ENCODE assay signal across 8 cellular contexts in the genomic region with DNA sequence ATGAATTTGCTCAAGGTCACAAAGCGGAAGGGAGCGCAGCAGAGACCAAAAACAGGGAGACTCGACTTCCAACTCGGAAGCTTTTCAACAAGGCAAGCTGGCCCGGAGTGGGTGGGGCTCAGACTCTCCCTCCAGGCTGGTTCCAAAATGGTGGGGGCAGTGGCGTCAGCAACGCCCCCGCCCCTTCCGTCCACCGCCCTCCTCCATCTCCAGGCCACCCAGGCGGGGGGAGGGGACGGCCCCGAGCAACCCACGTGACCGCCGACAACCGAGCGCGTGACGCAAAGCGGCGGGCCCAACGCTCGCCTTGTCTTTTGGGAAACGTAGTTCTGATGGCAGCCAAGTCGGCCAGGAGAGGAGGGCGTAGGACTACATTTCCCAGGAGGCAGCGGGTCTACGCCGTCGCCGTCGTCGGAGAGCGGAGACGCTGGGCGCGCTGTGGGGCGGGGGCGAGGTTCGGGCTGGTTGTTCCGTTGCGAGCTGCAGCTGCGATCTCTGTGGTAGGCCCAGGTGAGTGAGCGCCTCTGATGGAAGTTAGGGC. TPM values are rescaled to one million over a fixed set of nuclear protein-coding genes. Genes with fewer than 3 reads are reported as not detected.
DNase-seq lines count a peak whose midpoint lies in the region; ATAC-seq, FAIRE-seq and TF ChIP-seq lines count a peak whose summit lies in the region.

A gene with protein sequence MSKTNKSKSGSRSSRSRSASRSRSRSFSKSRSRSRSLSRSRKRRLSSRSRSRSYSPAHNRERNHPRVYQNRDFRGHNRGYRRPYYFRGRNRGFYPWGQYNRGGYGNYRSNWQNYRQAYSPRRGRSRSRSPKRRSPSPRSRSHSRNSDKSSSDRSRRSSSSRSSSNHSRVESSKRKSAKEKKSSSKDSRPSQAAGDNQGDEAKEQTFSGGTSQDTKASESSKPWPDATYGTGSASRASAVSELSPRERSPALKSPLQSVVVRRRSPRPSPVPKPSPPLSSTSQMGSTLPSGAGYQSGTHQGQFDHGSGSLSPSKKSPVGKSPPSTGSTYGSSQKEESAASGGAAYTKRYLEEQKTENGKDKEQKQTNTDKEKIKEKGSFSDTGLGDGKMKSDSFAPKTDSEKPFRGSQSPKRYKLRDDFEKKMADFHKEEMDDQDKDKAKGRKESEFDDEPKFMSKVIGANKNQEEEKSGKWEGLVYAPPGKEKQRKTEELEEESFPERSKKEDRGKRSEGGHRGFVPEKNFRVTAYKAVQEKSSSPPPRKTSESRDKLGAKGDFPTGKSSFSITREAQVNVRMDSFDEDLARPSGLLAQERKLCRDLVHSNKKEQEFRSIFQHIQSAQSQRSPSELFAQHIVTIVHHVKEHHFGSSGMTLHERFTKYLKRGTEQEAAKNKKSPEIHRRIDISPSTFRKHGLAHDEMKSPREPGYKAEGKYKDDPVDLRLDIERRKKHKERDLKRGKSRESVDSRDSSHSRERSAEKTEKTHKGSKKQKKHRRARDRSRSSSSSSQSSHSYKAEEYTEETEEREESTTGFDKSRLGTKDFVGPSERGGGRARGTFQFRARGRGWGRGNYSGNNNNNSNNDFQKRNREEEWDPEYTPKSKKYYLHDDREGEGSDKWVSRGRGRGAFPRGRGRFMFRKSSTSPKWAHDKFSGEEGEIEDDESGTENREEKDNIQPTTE (plus strand): TSS at position 448 of the 541 bp plus-strand sequence. CDS start 58,121 bp downstream, outside the sequence.

- H3K27me3 ChIP-seq in pancreas (no peaks in the 10 kb centered on the region), tibial artery (no peaks in the 10 kb centered on the region)

- TF ChIP-seq CTCF in GM12865 (IDR thresholded peaks at IDR 0.05; ENCODE audit: insufficient read depth, low read depth, low read length, missing control alignments) (no peak), pancreas (IDR thresholded peaks at IDR 0.05) (no peak), tibial artery (IDR thresholded peaks at IDR 0.05) (no peak)

- peak; percentile 88 for FAIRE-seq in pancreas (lab: Jason Lieb, UNC)

- 0 to 1% methylated on average over 41 to 45 of the region's 45 CpGs for WGBS in pancreas, 2 donors

- H3K4me3 Mint-ChIP-seq in activated naive CD8-positive, alpha-beta T cell treated with anti-CD3 and anti-CD28 coated beads, Interleukin-2, amount 50 U/mL, for 24 hours: peak within 1 kb of the TSS; percentile 92

- H3K4me3 ChIP-seq in GM12865 (ENCODE audit: low read depth, low read length) (peak within 1 kb of the TSS; percentile 66), pancreas (peak within 1 kb of the TSS; percentile 70 to 82 (median 72)), tibial artery (peak within 1 kb of the TSS; percentile 81 to 87)

- H3K9me3 ChIP-seq in pancreas (no peaks in the 10 kb centered on the region), tibial artery (no peaks in the 10 kb centered on the region)

- H3K27ac ChIP-seq in pancreas (peak within 1 kb of the TSS; percentile 76 to 98 (median 94)), tibial artery (peak within 1 kb of the TSS; percentile 97 to 98)

- no peaks in the 10 kb centered on the region for H3K27me3 Mint-ChIP-seq in activated naive CD8-positive, alpha-beta T cell treated with anti-CD3 and anti-CD28 coated beads, Interleukin-2, amount 50 U/mL, for 24 hours

- no peaks in the 10 kb centered on the region for H3K9me3 Mint-ChIP-seq in activated naive CD8-positive, alpha-beta T cell treated with anti-CD3 and anti-CD28 coated beads, Interleukin-2, amount 50 U/mL, for 24 hours

- ATAC-seq in HG02763 (IDR thresholded peaks at IDR 0.05; ENCODE audit: unreplicated experiment): peak; percentile 93
- ATAC-seq in activated naive CD8-positive, alpha-beta T cell treated with anti-CD3 and anti-CD28 coated beads, Interleukin-2, amount 50 U/mL, for 24 hours: peak; percentile 97
- peak; percentile 97 for ATAC-seq in Right ventricle myocardium inferior
- peak; percentile 92 to 97 (median 95) for ATAC-seq in pancreas

- DNase-seq in GM12865 (ENCODE audit: low read depth) (peak; percentile 100), NCI-H1417 treated with DMSO at 0.1 percent for 48 hours (lab: John Stamatoyannopoulos, UW) (peak; percentile 87), SW480 (ENCODE audit: low spot score) (peak; percentile 98), Right ventricle myocardium inferior (ENCODE audit: missing footprints) (peak; percentile 100), pancreas (peak; percentile 97 to 100 (median 100)), tibial artery (peak; percentile 99 to 100)
- peak; percentile 99 for DNase-seq in activated naive CD8-positive, alpha-beta T cell treated with anti-CD3 and anti-CD28 coated beads, Interleukin-2, amount 50 U/mL, for 24 hours

- H3K27ac Mint-ChIP-seq in activated naive CD8-positive, alpha-beta T cell treated with anti-CD3 and anti-CD28 coated beads, Interleukin-2, amount 50 U/mL, for 24 hours: peak within 1 kb of the TSS; percentile 99

- H3K36me3 ChIP-seq in pancreas (no peaks in the 10 kb centered on the region), tibial artery (peaks cover 0 to 21% (median 6%) of the 10 kb centered on the region in 3 donors)

- intact Hi-C loops in Right ventricle myocardium inferior (cut with DNase I) (loop anchor here (1.0 to 10.0 kb wide), 3 partner anchors 61 to 161 kb away; partner anchors contain the start of genes STK40 and TRAPPC3), pancreas (cut with DNase I) (no loop called here), tibial artery (cut with DNase I; ENCODE audit: low total_unique reads) (loop anchor here (2.0 to 10.0 kb wide), 3 partner anchors 25 to 75 kb away; partner anchors contain the start of gene TRAPPC3)

- peaks cover 28% of the 10 kb centered on the region for H3K36me3 Mint-ChIP-seq in activated naive CD8-positive, alpha-beta T cell treated with anti-CD3 and anti-CD28 coated beads, Interleukin-2, amount 50 U/mL, for 24 hours (ENCODE audit: low read depth)

- H3K4me1 ChIP-seq in pancreas (peaks cover 12 to 25% (median 22%) of the 10 kb centered on the region in 3 donors), tibial artery (peaks cover 0 to 49% (median 39%) of the 10 kb centered on the region in 4 donors)

- H3K4me1 Mint-ChIP-seq in activated naive CD8-positive, alpha-beta T cell treated with anti-CD3 and anti-CD28 coated beads, Interleukin-2, amount 50 U/mL, for 24 hours: peaks cover 37% of the 10 kb centered on the region

RNA-seq across cellular contexts. Expression of the gene that starts here (rescaled TPM):
- total RNA-seq in Right ventricle myocardium inferior (60.1 TPM), pancreas (10 to 100 TPM; 24.0 to 54.7 (median 34.8) TPM)
- 10 to 100 TPM; 17.0 to 27.5 TPM for polyA plus RNA-seq in pancreas

Comparison
In these comparisons a context has a peak if more than half of its experiments do, and no peak if none do; other contexts are left out.
1. Peak in every context shown above with its lines: DNase-seq, ATAC-seq, H3K4me3 ChIP-seq and H3K27ac ChIP-seq.
2. intact Hi-C loops: an anchor here in Right ventricle myocardium inferior (1.0 to 10.0 kb wide) and tibial artery (2.0 to 10.0 kb wide); none called in pancreas.